ENCODE assay signal across 8 cellular contexts in genomic region chr1:70205076-70205436, GRCh38. TPM values are rescaled to one million over a fixed set of nuclear protein-coding genes. Genes with fewer than 3 reads are reported as not detected.
DNase-seq lines count a peak whose midpoint lies in the region; ATAC-seq and TF ChIP-seq lines count a peak whose summit lies in the region.

No MANE protein-coding gene starts in this region.

- no peak overlapping the region for H2BK20ac ChIP-seq in H9 (ENCODE audit: low read depth, low read length, poor library complexity, severe bottlenecking)

- no peak for TF ChIP-seq CTCF in GM12865 (IDR thresholded peaks at IDR 0.05; ENCODE audit: insufficient read depth, low read depth, low read length, missing control alignments)
- TF ChIP-seq CTCF in H9 (conservative IDR thresholded peaks at IDR 0.05): no peak
- TF ChIP-seq CTCF in Panc1 (IDR thresholded peaks at IDR 0.05): no peak
- no peak for TF ChIP-seq CTCF in esophagus muscularis mucosa (IDR thresholded peaks at IDR 0.05)
- TF ChIP-seq CTCF in progenitor cell of endocrine pancreas (IDR thresholded peaks at IDR 0.05; ENCODE audit: unreplicated experiment): no peak

- in situ Hi-C loops in Panc1 (cut with HindIII; ENCODE audit: low pct_unique_long_range_greater_than_20kb, low sequenced_read_pairs): no loop called here

- peaks cover 7% of the 10 kb centered on the region for H3K79me1 ChIP-seq in H9 (ENCODE audit: insufficient read depth, low read depth, low read length, poor library complexity, severe bottlenecking)

- H3K4me1 ChIP-seq in H9 (ENCODE audit: insufficient read depth, low read length): no peaks in the 10 kb centered on the region
- H3K4me1 ChIP-seq in Panc1 (ENCODE audit: control insufficient read depth, insufficient read depth, low read length): peaks cover 7% of the 10 kb centered on the region; the same call in 1 of the 2 replicates
- peaks cover 45 to 74% (median 63%) of the 10 kb centered on the region in 4 donors for H3K4me1 ChIP-seq in esophagus muscularis mucosa

- no peak overlapping the region for H2BK12ac ChIP-seq in H9 (ENCODE audit: insufficient read length, low read depth, low read length)

- H3K9me3 Mint-ChIP-seq in H9 (no peaks in the 10 kb centered on the region), progenitor cell of endocrine pancreas (ENCODE audit: low read depth) (no peaks in the 10 kb centered on the region)

- H3K79me2 ChIP-seq in H9 (ENCODE audit: insufficient read depth, low read length): peaks cover 27% of the 10 kb centered on the region; the same call in 1 of the 2 replicates

- no peak overlapping the region for H3K4ac ChIP-seq in H9 (ENCODE audit: low read depth, low read length)

- H3K9me3 ChIP-seq in H9 (ENCODE audit: control insufficient read depth, low read depth, low read length) (no peaks in the 10 kb centered on the region), Panc1 (ENCODE audit: control insufficient read depth, insufficient read depth, low read depth, low read length) (no peaks in the 10 kb centered on the region), esophagus muscularis mucosa (no peaks in the 10 kb centered on the region)

- peaks cover 3% of the 10 kb centered on the region for H3K23me2 ChIP-seq in H9 (ENCODE audit: insufficient read length, low read depth, low read length, poor library complexity, severe bottlenecking)

- H4K5ac ChIP-seq in H9 (ENCODE audit: insufficient read length, low read depth, low read length): no peak overlapping the region

- no peak overlapping the region for H2AFZ ChIP-seq in H9 (ENCODE audit: low read length)

- TSS peak; percentile 79 for BruUV-seq in Panc1 (replicated peaks; lab: Mats Ljungman, UMichigan)

- TF ChIP-seq POLR2A in esophagus muscularis mucosa (IDR thresholded peaks at IDR 0.05; ENCODE audit: low read depth): no peak

- no peak overlapping the region for H3T11ph ChIP-seq in H9 (ENCODE audit: low read length)

- H3K18ac ChIP-seq in H9 (ENCODE audit: insufficient read length, low read depth, low read length): no peak overlapping the region

- H3K36me3 Mint-ChIP-seq in H9 (ENCODE audit: insufficient read depth in 1 of 3, low read depth in 3 of 3) (peaks cover 0 to 17% (median 13%) of the 10 kb centered on the region in 3 experiments), progenitor cell of endocrine pancreas (ENCODE audit: insufficient read depth) (peaks cover 3% of the 10 kb centered on the region)

- H3K36me3 ChIP-seq in Panc1 (ENCODE audit: control insufficient read depth, insufficient read depth, low read length) (peaks cover 4% of the 10 kb centered on the region; the same call in 1 of the 2 replicates), esophagus muscularis mucosa (peaks cover 0 to 13% (median 4%) of the 10 kb centered on the region in 4 donors)

- no peak overlapping the region for H2BK5ac ChIP-seq in H9 (ENCODE audit: insufficient read length, low read length)

- no peak overlapping the region for H2AK5ac ChIP-seq in H9 (ENCODE audit: insufficient read length, low read length)

- peak; percentile 65 for ATAC-seq in Panc1

- CTCF ChIA-PET in Panc1 (lab: Charles Lee): no interaction called here

- no peak for TF ChIP-seq EP300 in esophagus muscularis mucosa (IDR thresholded peaks at IDR 0.05)

- H4K91ac ChIP-seq in H9 (ENCODE audit: insufficient read length, low read depth, low read length): no peak overlapping the region

- H3K27ac ChIP-seq in H9 (ENCODE audit: insufficient read length, low read depth, low read length) (no peak overlapping the region), Panc1 (ENCODE audit: low read length) (peak overlapping the region; percentile 97), esophagus muscularis mucosa (replicated peaks in 1 of 4) (peak overlapping the region; percentile 89 to 94 (median 92))

- POLR2A ChIA-PET in Panc1 (lab: Charles Lee): no interaction called here

- H2BK120ac ChIP-seq in H9 (ENCODE audit: low read depth, low read length, poor library complexity, severe bottlenecking): no peak overlapping the region

- H4K20me1 ChIP-seq in H9 (ENCODE audit: control insufficient read depth, insufficient read depth, insufficient read length): no peaks in the 10 kb centered on the region

- H3K27me3 ChIP-seq in H9 (ENCODE audit: insufficient read depth, low read length) (no peaks in the 10 kb centered on the region), Panc1 (ENCODE audit: control insufficient read depth, insufficient read depth, low read length) (no peaks in the 10 kb centered on the region), esophagus muscularis mucosa (no peaks in the 10 kb centered on the region)

- H3K23ac ChIP-seq in H9 (ENCODE audit: insufficient read length, low read depth, low read length): no peak overlapping the region

- peak overlapping the region; percentile 79 for H3K4me2 ChIP-seq in H9 (ENCODE audit: insufficient read depth, insufficient read length, low read length)

- peaks cover 12 to 17% of the 10 kb centered on the region in 2 experiments for H3K4me1 Mint-ChIP-seq in H9
- H3K4me1 Mint-ChIP-seq in progenitor cell of endocrine pancreas (ENCODE audit: low read depth): peaks cover 26% of the 10 kb centered on the region

- no peak overlapping the region for H3K56ac ChIP-seq in H9 (ENCODE audit: insufficient read length, low read depth, low read length)

- H3K27me3 Mint-ChIP-seq in H9 (ENCODE audit: low read depth) (no peaks in the 10 kb centered on the region), progenitor cell of endocrine pancreas (no peaks in the 10 kb centered on the region)

- H4K8ac ChIP-seq in H9 (replicated peaks; ENCODE audit: insufficient read length, low read depth, low read length): no peak overlapping the region

- intact Hi-C loops in Panc1 (cut with micrococcal nuclease; ENCODE audit: unreplicated experiment): loop anchor here (5.0 kb wide), 1 partner anchor 73 kb away; no protein-coding TSS in a partner anchor
- intact Hi-C loops in esophagus muscularis mucosa (cut with DNase I): no loop called here

- H3K9ac ChIP-seq in H9 (ENCODE audit: extremely low read depth, insufficient read length, low read length): peak overlapping the region; percentile 80

- H2BK15ac ChIP-seq in H9 (ENCODE audit: low read depth, low read length): no peak overlapping the region

- peak overlapping the region; percentile 10; the same call in 1 of the 2 replicates for H3K14ac ChIP-seq in H9 (ENCODE audit: insufficient read depth, low read length)

- H3K4me3 Mint-ChIP-seq in H9 (peak overlapping the region; percentile 99 to 100), progenitor cell of endocrine pancreas (ENCODE audit: low read depth) (peak overlapping the region; percentile 97)

- no CpG with 5 or more reads among the region's 10 CpGs for WGBS in H9 (ENCODE audit: extremely low coverage, insufficient read length, low lambda C conversion rate)
- 0% methylated on average over 8 of the region's 10 CpGs for WGBS in esophagus muscularis mucosa

- DNase-seq in GM12865 (ENCODE audit: low read depth) (no peak), H9 (no peak), Panc1 (ENCODE audit: low read depth, low spot score) (no peak), esophagus muscularis mucosa (ENCODE audit: extremely low spot score) (no peak), progenitor cell of endocrine pancreas (ENCODE audit: low spot score, unreplicated experiment) (no peak), HCEC 1CT (no peak)
- DNase-seq in effector CD8-positive, alpha-beta T cell (lab: John Stamatoyannopoulos, UW): no peak
- DNase-seq in activated CD4-positive, alpha-beta T cell treated with anti-CD3 and anti-CD28 coated beads, Interleukin-2, amount 50 U/mL, for 4 hours: no peak

- H3K27ac Mint-ChIP-seq in H9: peak overlapping the region; percentile 99 to 100 (median 99)
- H3K27ac Mint-ChIP-seq in progenitor cell of endocrine pancreas: peak overlapping the region; percentile 99

- H3K4me3 ChIP-seq in GM12865 (ENCODE audit: low read depth, low read length): peak overlapping the region; percentile 83
- peak overlapping the region; percentile 83 to 92 for H3K4me3 ChIP-seq in Panc1 (ENCODE audit: low read depth in 2 of 2, low read length in 2 of 2)
- peak overlapping the region; percentile 66 to 81 (median 76) for H3K4me3 ChIP-seq in esophagus muscularis mucosa

RNA-seq across cellular contexts. Expression of gene LRRC40, which starts 0.3 kb away (rescaled TPM):
- total RNA-seq in H9 (2021): 27.6 and 28.0 TPM in 2 replicates
- 15.9 TPM for total RNA-seq in Panc1 (2021; ENCODE audit: unreplicated experiment)
- polyA plus RNA-seq in Panc1 (2012; ENCODE audit: insufficient read length): 8.1 TPM
- total RNA-seq in esophagus muscularis mucosa: 10 to 100 TPM; 11.5 to 15.4 (median 14.6) TPM
- total RNA-seq in progenitor cell of endocrine pancreas: 27.4 and 28.7 TPM in 2 replicates

RNA-seq across cellular contexts. Expression of gene SRSF11, which starts 16.1 kb away (rescaled TPM):
- total RNA-seq in H9 (2021): 206 and 214 TPM in 2 replicates
- 145 TPM for total RNA-seq in Panc1 (2021; ENCODE audit: unreplicated experiment)
- polyA plus RNA-seq in Panc1 (2012; ENCODE audit: insufficient read length): 117 TPM
- 100 to 1,000 TPM in 1 of 4 donors, 10 to 100 TPM in 3; 72.6 to 127 (median 86.3) TPM for total RNA-seq in esophagus muscularis mucosa
- total RNA-seq in progenitor cell of endocrine pancreas: 314 and 318 TPM in 2 replicates
